ENCODE assay signal across 11 cellular contexts in the genomic region with DNA sequence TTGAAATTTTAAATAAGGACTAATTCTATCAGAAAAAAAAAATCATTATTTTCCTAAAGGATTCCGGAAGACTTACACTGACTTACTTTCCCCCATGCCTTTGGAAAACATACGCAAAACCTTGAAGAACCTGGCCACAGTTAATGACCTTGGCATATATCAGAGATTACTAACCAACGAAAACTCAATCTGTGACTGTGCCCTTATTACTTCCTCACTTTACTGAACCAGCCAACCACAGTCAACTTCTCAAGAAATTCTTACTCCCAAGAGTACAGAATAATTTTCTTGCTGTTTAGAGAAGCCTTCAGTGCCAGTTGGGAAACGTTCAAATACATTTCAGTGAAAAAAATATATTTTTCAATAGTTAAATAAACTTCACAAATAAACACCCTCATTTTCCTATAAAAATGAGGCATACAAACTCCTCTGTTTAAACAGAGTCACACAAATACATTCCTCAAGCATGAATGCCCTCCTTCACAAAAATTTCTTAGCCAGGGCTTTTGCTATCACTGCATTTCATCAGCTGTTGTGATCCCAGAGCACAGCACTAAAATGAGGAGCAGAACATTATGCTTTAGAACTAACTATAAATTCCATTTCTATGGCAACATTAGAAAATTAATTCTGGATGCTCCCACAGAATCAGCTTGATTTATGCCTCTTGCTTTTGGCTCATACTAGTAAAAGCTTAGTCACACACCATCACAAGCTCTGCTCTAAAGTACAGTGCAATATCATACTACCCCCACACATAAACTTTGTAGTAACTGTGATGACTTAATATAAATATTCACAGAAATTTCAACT.
DNase-seq lines count a peak whose midpoint lies in the region; TF ChIP-seq lines count a peak whose summit lies in the region.
"Had no signal": no experiment of that assay in that cellular context is flagged by ENCODE, and none has a peak within 500 bp of the region (broad histone marks: within the 10 kb centered on the region; RNA-seq: fewer than 3 reads in every experiment).

No MANE protein-coding gene starts in this region.

- peak; percentile 84 for DNase-seq in AG04450 (ENCODE audit: low read depth, low spot score)
- peak; percentile 63 to 91 for DNase-seq in SJSA1 (ENCODE audit: low read depth in 1 of 2, low spot score in 2 of 2)
- DNase-seq in fibroblast of pulmonary artery (ENCODE audit: low read depth), result peak; percentile 76
- no peak for DNase-seq in ovary
- DNase-seq in SIG-M5 treated with dmso at 0.1 percent for 504 hours (lab: John Stamatoyannopoulos, UW; ENCODE audit: unreplicated experiment), result no peak
- DNase-seq in activated T-cell treated with anti-CD3 and anti-CD28 coated beads for 4 hours, result no peak
- DNase-seq in NCI-H2029 (lab: John Stamatoyannopoulos, UW), result no peak
- DNase-seq in activated CD4-positive, alpha-beta T cell treated with anti-CD3 and anti-CD28 coated beads, Interleukin-2, amount 50 U/mL, for 48 hours, result no peak
- DNase-seq: NCI-H1436, T-helper 9 cell had no signal

- H3K4me1 ChIP-seq in SJSA1 (replicated peaks), result peaks cover 71% of the 10 kb centered on the region
- peaks cover 9% of the 10 kb centered on the region for H3K4me1 ChIP-seq in ovary (ENCODE audit: insufficient read depth)
- H3K4me1 ChIP-seq: BLaER1 had no signal

- 2 to 15% (median 3%) methylated on average over 4 of the region's 4 CpGs for whole genome bisulfite sequencing in ovary, 3 donors

- POLR2A ChIA-PET in AG04450 (lab: Yijun Ruan, JAX), result interaction anchor here (0.8 to 1.8 kb wide), 4 partner anchors 8 to 161 kb away, joined by 3 to 10 read pairs (median 6); no protein-coding TSS in a partner anchor

- intact Hi-C loops in ovary (cut with DNase I), result no loop called here

- H3K9me3 ChIP-seq in AG04450 (ENCODE audit: control insufficient read depth, insufficient read depth, low read length) (no peaks in the 10 kb centered on the region), SJSA1 (replicated peaks) (no peaks in the 10 kb centered on the region), ovary (no peaks in the 10 kb centered on the region)
- H3K9me3 ChIP-seq: BLaER1 had no signal

- TF ChIP-seq POLR2A in ovary (IDR thresholded peaks at IDR 0.05), result no peak

- TF ChIP-seq EP300 in ovary (IDR thresholded peaks at IDR 0.05), result peak; percentile 69

- TF ChIP-seq CTCF in AG04450 (IDR thresholded peaks at IDR 0.05; ENCODE audit: low read depth, low read length) (no peak), fibroblast of pulmonary artery (IDR thresholded peaks at IDR 0.05; ENCODE audit: low read length, missing control alignments) (no peak), ovary (IDR thresholded peaks at IDR 0.05) (no peak)

- H3K36me3 ChIP-seq in SJSA1, result peaks cover 60% of the 10 kb centered on the region
- H3K36me3 ChIP-seq in ovary, result no peaks in the 10 kb centered on the region

- H3K27ac ChIP-seq in AG04450 (ENCODE audit: low read depth, low read length), result peak overlapping the region; percentile 75
- H3K27ac ChIP-seq in SJSA1, result peak overlapping the region; percentile 81
- peak overlapping the region; percentile 11 to 70 for H3K27ac ChIP-seq in ovary
- H3K27ac ChIP-seq: BLaER1 had no signal

- H3K27me3 ChIP-seq in AG04450 (ENCODE audit: control insufficient read depth, insufficient read depth, low read length), result no peaks in the 10 kb centered on the region
- no peaks in the 10 kb centered on the region for H3K27me3 ChIP-seq in SJSA1 (replicated peaks)
- H3K27me3 ChIP-seq in ovary, result no peaks in the 10 kb centered on the region
- H3K27me3 ChIP-seq: BLaER1 had no signal

- H3K4me3 ChIP-seq in AG04450 (ENCODE audit: low read depth, low read length) (no peak overlapping the region), SJSA1 (no peak overlapping the region), fibroblast of pulmonary artery (replicated peaks; ENCODE audit: low read depth, low read length) (no peak overlapping the region), ovary (no peak overlapping the region)
- H3K4me3 ChIP-seq: BLaER1 had no signal

- CTCF ChIA-PET in AG04450 (lab: Charles Lee), result interaction anchor here (0.5 kb wide), 1 partner anchor 42 kb away, joined by 7 read pairs; no protein-coding TSS in a partner anchor

Comparison
In these comparisons a context has a peak if more than half of its experiments do, and no peak if none do; other contexts are left out.
1. DNase-seq: peak in AG04450 (single experiment), SJSA1 (2 of 2) and fibroblast of pulmonary artery (single experiment); none in ovary (0 of 5), SIG-M5 treated with dmso at 0.1 percent for 504 hours (single experiment), activated T-cell treated with anti-CD3 and anti-CD28 coated beads for 4 hours (single experiment), NCI-H2029 (single experiment) and activated CD4-positive, alpha-beta T cell treated with anti-CD3 and anti-CD28 coated beads, Interleukin-2, amount 50 U/mL, for 48 hours (0 of 2).
2. Peak in every context shown above with its lines, with median percentiles within 50 percentile points of each other: H3K27ac ChIP-seq.